Comparison of ENCODE assay signal across 9 cellular contexts in the genomic region with DNA sequence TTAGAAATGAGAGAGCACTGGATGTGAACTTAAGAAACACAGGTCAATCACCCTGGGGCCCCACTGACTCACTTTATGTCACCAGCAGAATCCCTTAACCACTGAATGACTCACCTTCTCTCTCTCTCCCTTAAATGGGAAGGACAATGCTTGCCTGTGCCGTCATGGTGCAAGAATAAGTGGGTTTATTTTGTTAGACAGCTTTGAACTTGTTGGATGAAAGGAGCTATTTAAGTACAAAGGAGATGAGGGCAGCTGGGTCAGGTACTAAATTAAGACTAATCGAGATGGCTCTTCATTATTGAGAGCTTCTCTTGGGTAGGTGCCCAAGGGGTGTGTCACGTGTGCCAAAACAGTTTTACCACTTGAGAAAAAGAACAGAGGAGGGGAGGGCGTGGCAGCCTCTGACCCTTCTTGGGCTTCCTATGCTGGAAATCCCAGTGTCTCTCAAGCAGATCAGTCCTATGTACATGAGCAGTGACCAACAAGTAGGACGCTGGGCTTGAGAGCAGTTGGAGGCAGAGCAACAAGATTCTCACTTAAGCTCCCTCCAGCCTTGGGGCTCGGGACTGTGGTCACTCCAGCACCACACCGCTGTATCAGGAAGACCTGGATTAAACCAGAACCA. TPM values are rescaled to one million over a fixed set of nuclear protein-coding genes. Genes with fewer than 3 reads are reported as not detected.
A peak's percentile ranks its signal among the peaks of the same experiment; 100 is the strongest.
DNase-seq lines count a peak whose midpoint lies in the region; ATAC-seq and TF ChIP-seq lines count a peak whose summit lies in the region.
"Had no signal": no experiment of that assay in that cellular context is flagged by ENCODE, and none has a peak within 500 bp of the region (broad histone marks: within the 10 kb centered on the region; RNA-seq: fewer than 3 reads in every experiment).

No MANE protein-coding gene starts in this region.

- H3K4me1 ChIP-seq in foreskin keratinocyte, result peaks cover 25% of the 10 kb centered on the region

- no peaks in the 10 kb centered on the region for H3K36me3 ChIP-seq in MG63

- DNase-seq in AG09319 (ENCODE audit: extremely low read depth, low read depth) (peak; percentile 83), MG63 (peak; percentile 90), foreskin keratinocyte (peak; percentile 100), stromal cell of bone marrow (ENCODE audit: low read depth) (peak; percentile 92), GM13977 (ENCODE audit: low spot score) (no peak)
- peak; percentile 23 for DNase-seq in activated CD8-positive, alpha-beta memory T cell treated with anti-CD3 and anti-CD28 coated beads, Interleukin-2, amount 50 U/mL, for 4 hours

- H3K27ac ChIP-seq in foreskin keratinocyte, result peak overlapping the region; percentile 89

- H3K4me3 ChIP-seq in MG63, result no peak overlapping the region

- H3K27me3 ChIP-seq in MG63 (no peaks in the 10 kb centered on the region), foreskin keratinocyte (no peaks in the 10 kb centered on the region)

- H3K9me3 ChIP-seq in MG63, result no peaks in the 10 kb centered on the region

- ATAC-seq in foreskin keratinocyte (peak; percentile 88), GM19463 (IDR thresholded peaks at IDR 0.05; ENCODE audit: unreplicated experiment) (no peak), HG02571 (IDR thresholded peaks at IDR 0.05; ENCODE audit: unreplicated experiment) (no peak)

- TF ChIP-seq CTCF in AG09319 (IDR thresholded peaks at IDR 0.05; ENCODE audit: low read depth, low read length) (no peak), foreskin keratinocyte (conservative IDR thresholded peaks at IDR 0.05) (no peak), GM13977 (IDR thresholded peaks at IDR 0.05; ENCODE audit: extremely low read depth, insufficient read depth, missing control alignments) (no peak)

- in situ Hi-C loops in GM13977 (cut with MboI; ENCODE audit: low pct_unique_long_range_greater_than_20kb, low sequenced_read_pairs, unreplicated experiment), result no loop called here

RNA-seq across cellular contexts. Expression of a gene that starts 6.7 kb away (rescaled TPM):
- total RNA-seq in MG63 (2014; rRNA removed; shearing (Covaris generic); ENCODE audit: low replicate concordance), result not detected in 2 replicates
- total RNA-seq in foreskin keratinocyte, result 5.3 and 27.0 TPM in 2 replicates
- 8.3 and 39.4 TPM in 2 replicates for polyA plus RNA-seq in foreskin keratinocyte
- total RNA-seq: dermis microvascular lymphatic vessel endothelial cell had no signal

RNA-seq across cellular contexts. Expression of a gene that starts 20.2 kb away (rescaled TPM):
- not detected in 2 replicates for total RNA-seq in MG63 (2014; rRNA removed; shearing (Covaris generic); ENCODE audit: low replicate concordance)
- not detected in 2 replicates for total RNA-seq in foreskin keratinocyte
- 0.04 TPM in 1 of 2 replicates, not detected in the other for polyA plus RNA-seq in foreskin keratinocyte
- total RNA-seq: dermis microvascular lymphatic vessel endothelial cell had no signal

RNA-seq across cellular contexts. Expression of a gene that starts 22.0 kb away (rescaled TPM):
- 0.49 TPM in 1 of 2 replicates, not detected in the other for total RNA-seq in MG63 (2014; rRNA removed; shearing (Covaris generic); ENCODE audit: low replicate concordance)
- total RNA-seq in foreskin keratinocyte, result 11.8 and 20.8 TPM in 2 replicates
- polyA plus RNA-seq in foreskin keratinocyte, result 12.5 and 21.0 TPM in 2 replicates
- total RNA-seq: dermis microvascular lymphatic vessel endothelial cell had no signal

RNA-seq across cellular contexts. Expression of a gene that starts 34.5 kb away (rescaled TPM):
- 0.17 and 2.0 TPM in 2 replicates for total RNA-seq in MG63 (2014; rRNA removed; shearing (Covaris generic); ENCODE audit: low replicate concordance)
- total RNA-seq in foreskin keratinocyte, result 0.31 and 0.60 TPM in 2 replicates
- polyA plus RNA-seq in foreskin keratinocyte, result 0.32 and 0.57 TPM in 2 replicates
- total RNA-seq: dermis microvascular lymphatic vessel endothelial cell had no signal

RNA-seq across cellular contexts. Expression of a gene that starts 36.6 kb away (rescaled TPM):
- total RNA-seq in MG63 (2014; rRNA removed; shearing (Covaris generic); ENCODE audit: low replicate concordance), result 0.17 TPM in 1 of 2 replicates, not detected in the other
- total RNA-seq in foreskin keratinocyte, result not detected in 2 replicates
- polyA plus RNA-seq in foreskin keratinocyte, result not detected in 2 replicates
- total RNA-seq: dermis microvascular lymphatic vessel endothelial cell had no signal
